In genomic region chr20:41032243-41032642, GRCh38 we compare ENCODE assay signal across 13 cellular contexts. TPM values are rescaled to one million over a fixed set of nuclear protein-coding genes. Genes with fewer than 3 reads are reported as not detected.
DNase-seq lines count a peak whose midpoint lies in the region; ATAC-seq and TF ChIP-seq lines count a peak whose summit lies in the region.
"Had no signal": no experiment of that assay in that cellular context is flagged by ENCODE, and none has a peak within 500 bp of the region (broad histone marks: within the 10 kb centered on the region; RNA-seq: fewer than 3 reads in every experiment).

No MANE protein-coding gene starts in this region.

- in situ Hi-C loops in brain microvascular endothelial cell (cut with HindIII; ENCODE audit: low pct_ligation_motif_present, low sequenced_read_pairs): no loop called here

- H3K36me3 Mint-ChIP-seq in CD4-positive, alpha-beta memory T cell: peaks cover 16 to 30% of the 10 kb centered on the region in 2 donors
- peaks cover 19% of the 10 kb centered on the region for H3K36me3 Mint-ChIP-seq in natural killer cell treated with Interleukin-12 subunit alpha and Interleukin-12 subunit beta and Interleukin-15 and Interleukin-18, amount 100 ng/mL, for 72 hours

- peaks cover 6% of the 10 kb centered on the region for H3K36me3 ChIP-seq in CD4-positive, alpha-beta memory T cell (ENCODE audit: insufficient read depth, low read length)
- H3K36me3 ChIP-seq in Loucy (ENCODE audit: insufficient read depth, low read length) (0 out of 2 replicates have a peak, but pooled peaks cover 3% of the 10 kb centered on the region), brain microvascular endothelial cell (replicated peaks) (no peaks in the 10 kb centered on the region), A673 (ENCODE audit: insufficient read depth, low read length, poor library complexity, severe bottlenecking) (no peaks in the 10 kb centered on the region)
- H3K36me3 ChIP-seq: ascending aorta, gastroesophageal sphincter had no signal

- POLR2A ChIA-PET in CD4-positive, alpha-beta memory T cell (lab: Charles Lee; ENCODE audit: partially characterized antibody): interaction anchor here (4.9 kb wide), 1 partner anchor 15 kb away, joined by 34 read pairs; no protein-coding TSS in a partner anchor
- POLR2A ChIA-PET in A673 (lab: Charles Lee; ENCODE audit: low non-redundant PET): no interaction called here

- ATAC-seq in natural killer cell treated with Interleukin-12 subunit alpha and Interleukin-12 subunit beta and Interleukin-15 and Interleukin-18, amount 100 ng/mL, for 72 hours: no peak
- ATAC-seq: activated CD4-positive, CD25-positive, alpha-beta regulatory T cell treated with anti-CD3 and anti-CD28 coated beads, Interleukin-2, amount 50 U/mL, for 24 hours; gastroesophageal sphincter had no signal

- H3K4me1 Mint-ChIP-seq in CD4-positive, alpha-beta memory T cell: peaks cover 58 to 91% (median 73%) of the 10 kb centered on the region in 4 donors
- peaks cover 60 to 75% of the 10 kb centered on the region in 2 donors for H3K4me1 Mint-ChIP-seq in natural killer cell treated with Interleukin-12 subunit alpha and Interleukin-12 subunit beta and Interleukin-15 and Interleukin-18, amount 100 ng/mL, for 72 hours (ENCODE audit: low read depth in 2 of 2)

- no peaks in the 10 kb centered on the region for H3K9me2 ChIP-seq in Loucy (replicated peaks; ENCODE audit: low read depth, low read length)

- CTCF ChIA-PET in CD4-positive, alpha-beta memory T cell (lab: Charles Lee; ENCODE audit: partially characterized antibody): interaction anchor here (1.0 to 2.8 kb wide), 7 partner anchors 8 to 69 kb away, joined by 3 to 15 read pairs (median 4); no protein-coding TSS in a partner anchor
- CTCF ChIA-PET in A673 (lab: Charles Lee): no interaction called here

- H3K9ac ChIP-seq in Loucy (ENCODE audit: low read depth, low read length, poor library complexity, severe bottlenecking): peak overlapping the region; percentile 93

- no peaks in the 10 kb centered on the region for H3K9me3 Mint-ChIP-seq in CD4-positive, alpha-beta memory T cell
- H3K9me3 Mint-ChIP-seq in natural killer cell treated with Interleukin-12 subunit alpha and Interleukin-12 subunit beta and Interleukin-15 and Interleukin-18, amount 100 ng/mL, for 72 hours: no peaks in the 10 kb centered on the region

- H3K4me1 ChIP-seq in CD4-positive, alpha-beta memory T cell (ENCODE audit: insufficient read depth, low read length): peaks cover 85% of the 10 kb centered on the region
- H3K4me1 ChIP-seq in Loucy (ENCODE audit: insufficient read depth, low read length, poor library complexity, severe bottlenecking) (peaks cover 73% of the 10 kb centered on the region), A673 (ENCODE audit: insufficient read depth, low read length, poor library complexity, severe bottlenecking) (peaks cover 47% of the 10 kb centered on the region)

- H3K79me2 ChIP-seq in Loucy (ENCODE audit: insufficient read depth, low read length): peaks cover 85% of the 10 kb centered on the region

- no TSS peak for BruUV-seq in A673 (replicated peaks; lab: Mats Ljungman, UMichigan)

- H3K27ac ChIP-seq in CD4-positive, alpha-beta memory T cell (ENCODE audit: low read depth, low read length): no peak overlapping the region
- H3K27ac ChIP-seq in brain microvascular endothelial cell (no peak overlapping the region), A673 (ENCODE audit: low read depth, low read length, poor library complexity, severe bottlenecking) (no peak overlapping the region)
- H3K27ac ChIP-seq: ascending aorta, gastroesophageal sphincter had no signal

- TF ChIP-seq CTCF in Loucy (conservative IDR thresholded peaks at IDR 0.05; ENCODE audit: low read length) (no peak), brain microvascular endothelial cell (IDR thresholded peaks at IDR 0.05; ENCODE audit: low read depth, low read length, missing control alignments) (no peak), A673 (conservative IDR thresholded peaks at IDR 0.05; ENCODE audit: low read depth, low read length) (no peak)

- H3K27me3 Mint-ChIP-seq in CD4-positive, alpha-beta memory T cell: no peaks in the 10 kb centered on the region
- H3K27me3 Mint-ChIP-seq in natural killer cell treated with Interleukin-12 subunit alpha and Interleukin-12 subunit beta and Interleukin-15 and Interleukin-18, amount 100 ng/mL, for 72 hours: no peaks in the 10 kb centered on the region

- H3K4me3 ChIP-seq in CD4-positive, alpha-beta memory T cell (ENCODE audit: low read length in 2 of 2): no peak overlapping the region
- H3K4me3 ChIP-seq in Loucy (ENCODE audit: low read length, poor library complexity, severe bottlenecking) (peak overlapping the region; percentile 87), brain microvascular endothelial cell (ENCODE audit: low read depth, low read length) (peak overlapping the region; percentile 90), A673 (ENCODE audit: low read depth, low read length, poor library complexity, severe bottlenecking) (no peak overlapping the region)

- peak overlapping the region; percentile 94 for H3K4me2 ChIP-seq in Loucy (ENCODE audit: low read depth, low read length, poor library complexity, severe bottlenecking)

- H2AFZ ChIP-seq in Loucy (ENCODE audit: low read length): no peak overlapping the region

- H3K4me3 Mint-ChIP-seq in CD4-positive, alpha-beta memory T cell: peak overlapping the region in 7 of 8 donors; percentile 17 to 97 (median 62)
- peak overlapping the region; percentile 99 for H3K4me3 Mint-ChIP-seq in natural killer cell treated with Interleukin-12 subunit alpha and Interleukin-12 subunit beta and Interleukin-15 and Interleukin-18, amount 100 ng/mL, for 72 hours

- no peaks in the 10 kb centered on the region for H3K9me3 ChIP-seq in CD4-positive, alpha-beta memory T cell (ENCODE audit: control insufficient read depth in 1 of 2, low read length in 2 of 2)
- no peaks in the 10 kb centered on the region for H3K9me3 ChIP-seq in Loucy (ENCODE audit: insufficient read depth, low read depth, low read length)
- H3K9me3 ChIP-seq in A673 (ENCODE audit: low read depth, low read length, poor library complexity, severe bottlenecking): no peaks in the 10 kb centered on the region
- H3K9me3 ChIP-seq: ascending aorta, gastroesophageal sphincter had no signal

- no peak for DNase-seq in CD4-positive, alpha-beta memory T cell
- DNase-seq in brain microvascular endothelial cell (no peak), NCI-H2196 (lab: John Stamatoyannopoulos, UW; ENCODE audit: unreplicated experiment) (no peak), A673 (ENCODE audit: low spot score) (no peak), NCI-H524 treated with DMSO at 0.1 percent for 48 hours (lab: John Stamatoyannopoulos, UW) (no peak)
- DNase-seq in natural killer cell treated with Interleukin-12 subunit alpha and Interleukin-12 subunit beta and Interleukin-15 and Interleukin-18, amount 100 ng/mL, for 72 hours (ENCODE audit: low spot score): no peak
- DNase-seq in stimulated activated CD4-positive, alpha-beta T cell treated with anti-CD3 and anti-CD28 coated beads, Interleukin-4, amount 100 ng/mL, for 24 hours: no peak
- DNase-seq: DMS153, NCI-H1048 had no signal

- H3F3A ChIP-seq in Loucy (ENCODE audit: low read depth): no peaks in the 10 kb centered on the region

- intact Hi-C loops in CD4-positive, alpha-beta memory T cell (cut with micrococcal nuclease): no loop called here
- intact Hi-C loops in A673 (cut with micrococcal nuclease; ENCODE audit: unreplicated experiment): no loop called here

- peak overlapping the region in 1 of 7 donors; percentile 33 for H3K27ac Mint-ChIP-seq in CD4-positive, alpha-beta memory T cell
- no peak overlapping the region for H3K27ac Mint-ChIP-seq in natural killer cell treated with Interleukin-12 subunit alpha and Interleukin-12 subunit beta and Interleukin-15 and Interleukin-18, amount 100 ng/mL, for 72 hours

- H4K20me1 ChIP-seq in Loucy (ENCODE audit: insufficient read depth, low read length, poor library complexity, severe bottlenecking): peaks cover 78% of the 10 kb centered on the region

- no peaks in the 10 kb centered on the region for H3K27me3 ChIP-seq in CD4-positive, alpha-beta memory T cell (ENCODE audit: insufficient read depth, low read length)
- H3K27me3 ChIP-seq in Loucy (ENCODE audit: insufficient read depth, low read length, poor library complexity, severe bottlenecking) (peaks cover 9% of the 10 kb centered on the region), brain microvascular endothelial cell (replicated peaks) (no peaks in the 10 kb centered on the region), A673 (replicated peaks; ENCODE audit: insufficient read depth, low read depth, low read length, poor library complexity) (no peaks in the 10 kb centered on the region)
- H3K27me3 ChIP-seq: ascending aorta, gastroesophageal sphincter had no signal

RNA-seq across cellular contexts. Expression of gene TOP1, which starts 3.6 kb away (rescaled TPM):
- 10 to 100 TPM; 44.4 to 47.5 TPM for total RNA-seq in CD4-positive, alpha-beta memory T cell
- polyA plus RNA-seq in CD4-positive, alpha-beta memory T cell: 10 to 100 TPM in 1 of 2 donors, 1 to 10 TPM in 1; 3.8 to 15.5 TPM
- 10 to 100 TPM; 77.5 to 81.2 TPM for total RNA-seq in natural killer cell treated with Interleukin-12 subunit alpha and Interleukin-12 subunit beta and Interleukin-15 and Interleukin-18, amount 100 ng/mL, for 72 hours
- 108 and 125 TPM in 2 replicates for total RNA-seq in A673 (2021)

Comparison
In these comparisons a context has a peak if more than half of its experiments do, and no peak if none do; other contexts are left out.
1. H3K4me3 ChIP-seq: peak in Loucy (single experiment) and brain microvascular endothelial cell (single experiment); none in CD4-positive, alpha-beta memory T cell (0 of 2) and A673 (single experiment).